In the genomic region with DNA sequence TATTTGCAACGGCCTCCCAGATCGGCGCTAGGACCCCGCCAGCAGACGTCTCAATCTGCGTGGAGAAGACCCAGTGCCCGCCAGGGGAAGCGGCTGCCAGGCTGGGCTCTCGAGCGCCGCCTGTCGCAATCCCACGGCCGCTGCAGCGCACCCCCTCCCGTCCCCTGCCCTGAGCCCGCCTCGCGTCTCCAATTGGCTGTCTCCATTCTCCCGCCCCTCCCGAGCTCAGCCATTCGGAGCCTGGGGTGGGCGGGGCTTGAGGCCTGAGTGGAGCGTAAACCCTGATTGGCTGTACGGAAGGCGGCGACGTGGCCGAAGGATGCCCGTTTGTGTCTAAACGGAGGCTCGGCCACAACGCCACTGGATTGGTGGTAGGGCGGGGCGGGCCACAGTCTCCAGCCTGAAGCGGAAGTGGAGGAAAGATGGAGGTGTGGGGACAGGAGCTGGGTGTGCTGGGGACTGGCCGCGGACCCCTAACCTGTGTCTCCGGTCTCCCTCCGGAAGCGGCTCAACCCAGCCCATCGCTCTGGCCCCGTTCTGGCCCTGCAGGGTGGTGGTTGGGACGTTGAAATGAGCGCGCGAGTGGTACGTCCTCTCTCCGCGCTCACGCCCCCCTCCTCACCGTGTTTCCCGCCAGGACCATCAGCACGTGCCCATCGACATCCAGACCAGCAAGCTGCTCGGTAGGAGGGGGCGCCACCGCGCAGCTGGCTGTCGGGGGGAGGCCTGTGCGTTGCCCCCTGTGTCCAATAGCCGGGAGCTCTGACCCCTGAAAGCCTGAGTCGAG, we compare ENCODE assay signal across 8 cellular contexts. TPM values are rescaled to one million over a fixed set of nuclear protein-coding genes. Genes with fewer than 3 reads are reported as not detected.
DNase-seq lines count a peak whose midpoint lies in the region; ATAC-seq and TF ChIP-seq lines count a peak whose summit lies in the region.

A gene with protein sequence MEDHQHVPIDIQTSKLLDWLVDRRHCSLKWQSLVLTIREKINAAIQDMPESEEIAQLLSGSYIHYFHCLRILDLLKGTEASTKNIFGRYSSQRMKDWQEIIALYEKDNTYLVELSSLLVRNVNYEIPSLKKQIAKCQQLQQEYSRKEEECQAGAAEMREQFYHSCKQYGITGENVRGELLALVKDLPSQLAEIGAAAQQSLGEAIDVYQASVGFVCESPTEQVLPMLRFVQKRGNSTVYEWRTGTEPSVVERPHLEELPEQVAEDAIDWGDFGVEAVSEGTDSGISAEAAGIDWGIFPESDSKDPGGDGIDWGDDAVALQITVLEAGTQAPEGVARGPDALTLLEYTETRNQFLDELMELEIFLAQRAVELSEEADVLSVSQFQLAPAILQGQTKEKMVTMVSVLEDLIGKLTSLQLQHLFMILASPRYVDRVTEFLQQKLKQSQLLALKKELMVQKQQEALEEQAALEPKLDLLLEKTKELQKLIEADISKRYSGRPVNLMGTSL (plus strand): TSS at position 389 of the 787 bp plus-strand sequence. CDS start 34 bp downstream, at position 423.

- peak within 1 kb of the TSS; percentile 94 for H2AK5ac ChIP-seq in trophoblast cell (ENCODE audit: low read length)

- H3K27ac Mint-ChIP-seq in type B pancreatic cell: peak within 1 kb of the TSS; percentile 95

- H3K4me1 ChIP-seq in adipocyte (ENCODE audit: control insufficient read depth, insufficient read depth, low read length) (peaks cover 34% of the 10 kb centered on the region), cardiac muscle cell (ENCODE audit: low read depth) (no peaks in the 10 kb centered on the region), trophoblast cell (ENCODE audit: control insufficient read depth in 1 of 2, insufficient read depth in 2 of 2, low read length in 2 of 2) (peaks cover 9 to 14% of the 10 kb centered on the region in 2 experiments)

- H3K4me3 ChIP-seq in adipocyte (ENCODE audit: low read length): peak within 1 kb of the TSS; percentile 98
- H3K4me3 ChIP-seq in cardiac muscle cell: peak within 1 kb of the TSS; percentile 78
- H3K4me3 ChIP-seq in trophoblast cell (ENCODE audit: low read depth, low read length): peak within 1 kb of the TSS; percentile 89

- no peaks in the 10 kb centered on the region for H3K9me3 Mint-ChIP-seq in type B pancreatic cell

- peak within 1 kb of the TSS; percentile 97 for H3K4me3 Mint-ChIP-seq in type B pancreatic cell

- peak within 1 kb of the TSS; percentile 67 for H2AFZ ChIP-seq in trophoblast cell (ENCODE audit: insufficient read depth, low read length, poor library complexity)

- H3K27ac ChIP-seq in cardiac muscle cell: peak within 1 kb of the TSS; percentile 21
- H3K27ac ChIP-seq in trophoblast cell (ENCODE audit: low read depth, low read length): no peak within 1 kb of the TSS

- H3K79me2 ChIP-seq in trophoblast cell (ENCODE audit: control insufficient read depth, insufficient read depth, low read length, poor library complexity): peaks cover 4% of the 10 kb centered on the region

- H2BK12ac ChIP-seq in trophoblast cell (ENCODE audit: low read length): no peak within 1 kb of the TSS

- peak within 1 kb of the TSS; percentile 89 for H3K14ac ChIP-seq in trophoblast cell (ENCODE audit: low read length)

- H3K79me1 ChIP-seq in trophoblast cell (ENCODE audit: low read length): peaks cover 4% of the 10 kb centered on the region

- no peaks in the 10 kb centered on the region for H3K27me3 Mint-ChIP-seq in type B pancreatic cell

- peak within 1 kb of the TSS; percentile 92 for H3K4me2 ChIP-seq in trophoblast cell (ENCODE audit: low read length)

- H4K12ac ChIP-seq in trophoblast cell (ENCODE audit: low read depth, low read length): peak within 1 kb of the TSS; percentile 46

- no CpG with 5 or more reads among the region's 63 CpGs for WGBS in trophoblast cell (ENCODE audit: extremely low coverage, insufficient coverage, insufficient read length)

- H3K27me3 ChIP-seq in adipocyte (replicated peaks; ENCODE audit: control insufficient read depth, insufficient read depth, low read length) (no peaks in the 10 kb centered on the region), cardiac muscle cell (no peaks in the 10 kb centered on the region), trophoblast cell (ENCODE audit: insufficient read depth, low read length) (no peaks in the 10 kb centered on the region)

- peak within 1 kb of the TSS; percentile 24 for H2BK120ac ChIP-seq in trophoblast cell (ENCODE audit: insufficient read depth, low read length, poor library complexity)

- peaks cover 12% of the 10 kb centered on the region for H3K36me3 Mint-ChIP-seq in type B pancreatic cell

- H3K9me3 ChIP-seq in adipocyte (ENCODE audit: control insufficient read depth, low read length) (no peaks in the 10 kb centered on the region), cardiac muscle cell (ENCODE audit: low read depth) (no peaks in the 10 kb centered on the region), trophoblast cell (ENCODE audit: insufficient read depth, low read depth, low read length) (peaks cover 2% of the 10 kb centered on the region)

- TF ChIP-seq CTCF in GM12872 (IDR thresholded peaks at IDR 0.05; ENCODE audit: insufficient read depth, low read depth, low read length) (peak; percentile 94), cardiac muscle cell (IDR thresholded peaks at IDR 0.05; ENCODE audit: low read depth, low read length) (peak; percentile 90), type B pancreatic cell (conservative IDR thresholded peaks at IDR 0.05) (peak; percentile 92)

- peak within 1 kb of the TSS; percentile 87 for H3K4ac ChIP-seq in trophoblast cell (ENCODE audit: low read depth, low read length)

- peak within 1 kb of the TSS; percentile 53 for H4K91ac ChIP-seq in trophoblast cell (ENCODE audit: low read depth, low read length)

- peak within 1 kb of the TSS; percentile 0 for H3K23ac ChIP-seq in trophoblast cell (ENCODE audit: low read length)

- peak; percentile 99 to 100 (median 99) for DNase-seq in NCI-H1417 (lab: John Stamatoyannopoulos, UW)
- peak; percentile 99 for DNase-seq in SW480 (ENCODE audit: low spot score)
- DNase-seq in adipocyte (ENCODE audit: low read depth): peak; percentile 100
- peak; percentile 100 for DNase-seq in cardiac muscle cell (ENCODE audit: low read depth in 1 of 2, low spot score in 1 of 2)
- peak; percentile 100 for DNase-seq in trophoblast cell
- DNase-seq in type B pancreatic cell (ENCODE audit: extremely low spot score, unreplicated experiment): peak; percentile 100

- peak; percentile 97 for ATAC-seq in HG02759 (IDR thresholded peaks at IDR 0.05; ENCODE audit: unreplicated experiment)

- peak within 1 kb of the TSS; percentile 5 for H2BK5ac ChIP-seq in trophoblast cell (ENCODE audit: low read depth, low read length, poor library complexity)

- peaks cover 22% of the 10 kb centered on the region for H3K36me3 ChIP-seq in adipocyte (ENCODE audit: control insufficient read depth, insufficient read depth, low read length, severe bottlenecking)
- peaks cover 12% of the 10 kb centered on the region for H3K36me3 ChIP-seq in cardiac muscle cell
- peaks cover 17 to 23% of the 10 kb centered on the region in 2 experiments for H3K36me3 ChIP-seq in trophoblast cell (ENCODE audit: control insufficient read depth in 1 of 2, insufficient read depth in 2 of 2, low read length in 2 of 2)

- peak within 1 kb of the TSS; percentile 31 for H3K18ac ChIP-seq in trophoblast cell (ENCODE audit: low read length)

- H3K9ac ChIP-seq in adipocyte (ENCODE audit: low read length) (peak within 1 kb of the TSS; percentile 90), trophoblast cell (ENCODE audit: low read length) (peak within 1 kb of the TSS; percentile 87)

- H4K8ac ChIP-seq in trophoblast cell (ENCODE audit: low read depth, low read length): peak within 1 kb of the TSS; percentile 89

- H3K4me1 Mint-ChIP-seq in type B pancreatic cell (ENCODE audit: unreplicated experiment): peaks cover 11% of the 10 kb centered on the region

RNA-seq across cellular contexts. Expression of the gene that starts here (rescaled TPM):
- total RNA-seq in cardiac muscle cell: 81.8 and 121 TPM in 2 replicates
- 137 and 158 TPM in 2 replicates for polyA plus RNA-seq in cardiac muscle cell
- polyA plus RNA-seq in trophoblast cell (2013): 102 TPM in 2 replicates
- total RNA-seq in type B pancreatic cell (ENCODE audit: low replicate concordance): 187 and 217 TPM in 2 replicates
